In the genomic region with DNA sequence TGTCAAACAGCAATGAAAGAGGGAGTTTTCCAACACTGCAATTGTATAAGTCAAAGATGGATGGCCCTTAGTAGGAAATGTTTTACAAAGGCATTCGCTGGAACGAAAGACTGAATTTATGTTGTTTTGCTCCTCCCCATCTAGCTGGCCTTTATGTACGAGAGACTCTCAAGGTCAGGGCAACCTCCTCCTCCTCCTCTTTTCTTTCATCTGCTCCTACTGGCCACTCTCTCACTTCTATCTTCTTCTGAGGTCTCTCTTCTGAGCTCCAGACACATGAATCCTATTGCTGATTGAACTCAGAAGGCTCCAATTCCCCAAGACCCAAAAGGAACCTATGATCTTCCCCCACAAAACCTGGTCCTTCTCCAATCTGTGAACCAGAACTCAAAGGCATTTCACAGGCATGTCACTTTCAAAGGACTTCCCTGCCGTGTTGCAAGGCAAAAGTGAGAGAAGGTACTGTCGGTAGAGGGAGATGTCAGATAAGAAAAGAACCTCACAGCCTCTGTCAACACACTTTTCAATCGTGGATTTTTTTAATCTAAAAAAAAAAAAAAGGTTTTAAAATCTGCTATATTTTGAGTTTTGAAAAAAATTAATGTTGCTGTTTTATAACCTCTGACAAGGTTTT, we compare ENCODE assay signal across 8 cellular contexts. TPM values are rescaled to one million over a fixed set of nuclear protein-coding genes. Genes with fewer than 3 reads are reported as not detected.
A peak's percentile ranks its signal among the peaks of the same experiment; 100 is the strongest.
DNase-seq lines count a peak whose midpoint lies in the region; ATAC-seq and TF ChIP-seq lines count a peak whose summit lies in the region.

No MANE protein-coding gene starts in this region.

- DNase-seq in COLO829 (ENCODE audit: low spot score) (peak; percentile 17), HT-29 (ENCODE audit: low spot score) (peak; percentile 12), SW480 (ENCODE audit: low spot score) (peak; percentile 49), iris pigment epithelial cell (ENCODE audit: low read depth) (peak; percentile 50), NCI-H128 (lab: John Stamatoyannopoulos, UW; ENCODE audit: unreplicated experiment) (no peak), mesothelial cell of epicardium (ENCODE audit: low spot score in 2 of 2, unreplicated experiment in 2 of 2) (no peak)
- no peak for DNase-seq in effector CD4-positive, alpha-beta T cell

- no peaks in the 10 kb centered on the region for H3K36me3 Mint-ChIP-seq in mesothelial cell of epicardium

- no peak overlapping the region for H3K27ac Mint-ChIP-seq in mesothelial cell of epicardium

- H3K4me3 Mint-ChIP-seq in mesothelial cell of epicardium = no peak overlapping the region

- H3K4me1 Mint-ChIP-seq in mesothelial cell of epicardium = peaks cover 21% of the 10 kb centered on the region

- H3K27me3 Mint-ChIP-seq in mesothelial cell of epicardium (ENCODE audit: low read depth) = peaks cover 47% of the 10 kb centered on the region

- no peak for TF ChIP-seq CTCF in mesothelial cell of epicardium (IDR thresholded peaks at IDR 0.05; ENCODE audit: unreplicated experiment)

- no peaks in the 10 kb centered on the region for H3K9me3 Mint-ChIP-seq in mesothelial cell of epicardium

- no peak for ATAC-seq in HG03039 (IDR thresholded peaks at IDR 0.05; ENCODE audit: unreplicated experiment)

RNA-seq across cellular contexts. Expression of a gene that starts 28.5 kb away (rescaled TPM):
- 28.3 and 30.1 TPM in 2 replicates for total RNA-seq in HT-29 (2014; rRNA removed; shearing (Covaris generic))
- 49.5 to 58.6 TPM (median 53.0 TPM) in 3 replicates for total RNA-seq in mesothelial cell of epicardium

Comparison
In these comparisons a context has a peak if more than half of its experiments do, and no peak if none do; other contexts are left out.
1. DNase-seq: peak in COLO829 (single experiment), HT-29 (single experiment), SW480 (single experiment) and iris pigment epithelial cell (single experiment); none in NCI-H128 (single experiment), mesothelial cell of epicardium (0 of 2) and effector CD4-positive, alpha-beta T cell (single experiment).